1 cellular context compared by ENCODE assay signal in genomic region chr2:233061591-233062446, GRCh38.
TF ChIP-seq lines count a peak whose summit lies in the region.

No MANE protein-coding gene starts in this region.

TF ChIP-seq in HepG2, 621 proteins besides CTCF, POLR2A, EP300 and RAD21 (continued from another document and continues in another):
- no peak for TF ChIP-seq FOXA1 (IDR thresholded peaks at IDR 0.05)
- TF ChIP-seq FOXA1 (CRISPR knock-in tag; IDR thresholded peaks at IDR 0.05), result peak; percentile 93
- TF ChIP-seq ZNF607 (CRISPR knock-in tag; IDR thresholded peaks at IDR 0.05; ENCODE audit: borderline replicate concordance), result peak; percentile 63; the same call in 1 of the 2 replicates
- peak; percentile 81 for TF ChIP-seq ARID5B (CRISPR knock-in tag; IDR thresholded peaks at IDR 0.05)
- peak; percentile 91; the same call in 1 of the 2 replicates for TF ChIP-seq ZNF691 (CRISPR knock-in tag; IDR thresholded peaks at IDR 0.05; ENCODE audit: borderline replicate concordance, low read depth)
- TF ChIP-seq MYPOP (CRISPR knock-in tag; IDR thresholded peaks at IDR 0.05), result peak; percentile 70; the same call in 1 of the 2 replicates
- no peak for TF ChIP-seq HNRNPLL (IDR thresholded peaks at IDR 0.05; ENCODE audit: low read depth, low read length, poor library complexity, severe bottlenecking)
- TF ChIP-seq TMF1 (CRISPR knock-in tag; IDR thresholded peaks at IDR 0.05; ENCODE audit: low read depth), result 0 out of 2 replicates have a peak, but pooled peaks have one; percentile 47
- TF ChIP-seq SRSF1 (optimal IDR thresholded peaks at IDR 0.05; ENCODE audit: low read depth, low read length), result peak; percentile 58
- TF ChIP-seq ARID3A (IDR thresholded peaks at IDR 0.05; ENCODE audit: low read depth, low read length), result 0 out of 2 replicates have a peak, but pooled peaks have one; percentile 6
- 0 out of 2 replicates have a peak, but pooled peaks have one; percentile 89 for TF ChIP-seq ZNF513 (CRISPR knock-in tag; conservative IDR thresholded peaks at IDR 0.05)
- 0 out of 2 replicates have a peak, but pooled peaks have one; percentile 44 for TF ChIP-seq CAMTA2 (CRISPR knock-in tag; IDR thresholded peaks at IDR 0.05; ENCODE audit: borderline replicate concordance)
- no peak for TF ChIP-seq ZNF615 (CRISPR knock-in tag; IDR thresholded peaks at IDR 0.05; ENCODE audit: borderline replicate concordance)
- TF ChIP-seq ZNF572 (CRISPR knock-in tag; IDR thresholded peaks at IDR 0.05), result 0 out of 2 replicates have a peak, but pooled peaks have one; percentile 36
- no peak for TF ChIP-seq ARNT (IDR thresholded peaks at IDR 0.05)
- TF ChIP-seq ZMAT5 (CRISPR knock-in tag; IDR thresholded peaks at IDR 0.05; ENCODE audit: borderline replicate concordance, low read depth), result no peak
- peak; percentile 63 for TF ChIP-seq HNF4A (CRISPR knock-in tag; IDR thresholded peaks at IDR 0.05)
- TF ChIP-seq SAP130 (CRISPR knock-in tag; IDR thresholded peaks at IDR 0.05; ENCODE audit: low read depth), result peak; percentile 98
- TF ChIP-seq, protein P1, sequence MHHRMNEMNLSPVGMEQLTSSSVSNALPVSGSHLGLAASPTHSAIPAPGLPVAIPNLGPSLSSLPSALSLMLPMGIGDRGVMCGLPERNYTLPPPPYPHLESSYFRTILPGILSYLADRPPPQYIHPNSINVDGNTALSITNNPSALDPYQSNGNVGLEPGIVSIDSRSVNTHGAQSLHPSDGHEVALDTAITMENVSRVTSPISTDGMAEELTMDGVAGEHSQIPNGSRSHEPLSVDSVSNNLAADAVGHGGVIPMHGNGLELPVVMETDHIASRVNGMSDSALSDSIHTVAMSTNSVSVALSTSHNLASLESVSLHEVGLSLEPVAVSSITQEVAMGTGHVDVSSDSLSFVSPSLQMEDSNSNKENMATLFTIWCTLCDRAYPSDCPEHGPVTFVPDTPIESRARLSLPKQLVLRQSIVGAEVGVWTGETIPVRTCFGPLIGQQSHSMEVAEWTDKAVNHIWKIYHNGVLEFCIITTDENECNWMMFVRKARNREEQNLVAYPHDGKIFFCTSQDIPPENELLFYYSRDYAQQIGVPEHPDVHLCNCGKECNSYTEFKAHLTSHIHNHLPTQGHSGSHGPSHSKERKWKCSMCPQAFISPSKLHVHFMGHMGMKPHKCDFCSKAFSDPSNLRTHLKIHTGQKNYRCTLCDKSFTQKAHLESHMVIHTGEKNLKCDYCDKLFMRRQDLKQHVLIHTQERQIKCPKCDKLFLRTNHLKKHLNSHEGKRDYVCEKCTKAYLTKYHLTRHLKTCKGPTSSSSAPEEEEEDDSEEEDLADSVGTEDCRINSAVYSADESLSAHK (CRISPR knock-in tag; IDR thresholded peaks at IDR 0.05; ENCODE audit: borderline replicate concordance), result no peak
- TF ChIP-seq ZEB1 (IDR thresholded peaks at IDR 0.05; ENCODE audit: insufficient replicate concordance, low read depth), result peak; percentile 27
- peak; percentile 84; the same call in 1 of the 2 replicates for TF ChIP-seq FOXO1 (CRISPR knock-in tag; IDR thresholded peaks at IDR 0.05)
- TF ChIP-seq ZNF597 (CRISPR knock-in tag; IDR thresholded peaks at IDR 0.05), result no peak
- TF ChIP-seq ZSCAN31 (CRISPR knock-in tag; IDR thresholded peaks at IDR 0.05; ENCODE audit: low read depth), result no peak; the same call in none of the 2 replicates
- TF ChIP-seq ZNF788 (CRISPR knock-in tag; IDR thresholded peaks at IDR 0.05; ENCODE audit: borderline replicate concordance), result peak; percentile 94
- peak; percentile 26; the same call in 1 of the 2 replicates for TF ChIP-seq ZNF563 (CRISPR knock-in tag; IDR thresholded peaks at IDR 0.05)
- peak; percentile 91 for TF ChIP-seq FOXA3 (CRISPR knock-in tag; IDR thresholded peaks at IDR 0.05)
- TF ChIP-seq NR2F2 (IDR thresholded peaks at IDR 0.05; ENCODE audit: borderline replicate concordance, low read depth), result peak; percentile 75; the same call in 1 of the 2 replicates
- TF ChIP-seq ZFP36 (IDR thresholded peaks at IDR 0.05; ENCODE audit: borderline replicate concordance, low read depth, low read length, partially characterized antibody), result no peak
- peak; percentile 67; the same call in 1 of the 2 replicates for TF ChIP-seq NR2C2 (CRISPR knock-in tag; IDR thresholded peaks at IDR 0.05; ENCODE audit: borderline replicate concordance)
- TF ChIP-seq PTBP1 (IDR thresholded peaks at IDR 0.05; ENCODE audit: low read depth, low read length, poor library complexity, severe bottlenecking), result no peak
- TF ChIP-seq MTA3 (CRISPR knock-in tag; IDR thresholded peaks at IDR 0.05), result no peak
- TF ChIP-seq, protein P2, sequence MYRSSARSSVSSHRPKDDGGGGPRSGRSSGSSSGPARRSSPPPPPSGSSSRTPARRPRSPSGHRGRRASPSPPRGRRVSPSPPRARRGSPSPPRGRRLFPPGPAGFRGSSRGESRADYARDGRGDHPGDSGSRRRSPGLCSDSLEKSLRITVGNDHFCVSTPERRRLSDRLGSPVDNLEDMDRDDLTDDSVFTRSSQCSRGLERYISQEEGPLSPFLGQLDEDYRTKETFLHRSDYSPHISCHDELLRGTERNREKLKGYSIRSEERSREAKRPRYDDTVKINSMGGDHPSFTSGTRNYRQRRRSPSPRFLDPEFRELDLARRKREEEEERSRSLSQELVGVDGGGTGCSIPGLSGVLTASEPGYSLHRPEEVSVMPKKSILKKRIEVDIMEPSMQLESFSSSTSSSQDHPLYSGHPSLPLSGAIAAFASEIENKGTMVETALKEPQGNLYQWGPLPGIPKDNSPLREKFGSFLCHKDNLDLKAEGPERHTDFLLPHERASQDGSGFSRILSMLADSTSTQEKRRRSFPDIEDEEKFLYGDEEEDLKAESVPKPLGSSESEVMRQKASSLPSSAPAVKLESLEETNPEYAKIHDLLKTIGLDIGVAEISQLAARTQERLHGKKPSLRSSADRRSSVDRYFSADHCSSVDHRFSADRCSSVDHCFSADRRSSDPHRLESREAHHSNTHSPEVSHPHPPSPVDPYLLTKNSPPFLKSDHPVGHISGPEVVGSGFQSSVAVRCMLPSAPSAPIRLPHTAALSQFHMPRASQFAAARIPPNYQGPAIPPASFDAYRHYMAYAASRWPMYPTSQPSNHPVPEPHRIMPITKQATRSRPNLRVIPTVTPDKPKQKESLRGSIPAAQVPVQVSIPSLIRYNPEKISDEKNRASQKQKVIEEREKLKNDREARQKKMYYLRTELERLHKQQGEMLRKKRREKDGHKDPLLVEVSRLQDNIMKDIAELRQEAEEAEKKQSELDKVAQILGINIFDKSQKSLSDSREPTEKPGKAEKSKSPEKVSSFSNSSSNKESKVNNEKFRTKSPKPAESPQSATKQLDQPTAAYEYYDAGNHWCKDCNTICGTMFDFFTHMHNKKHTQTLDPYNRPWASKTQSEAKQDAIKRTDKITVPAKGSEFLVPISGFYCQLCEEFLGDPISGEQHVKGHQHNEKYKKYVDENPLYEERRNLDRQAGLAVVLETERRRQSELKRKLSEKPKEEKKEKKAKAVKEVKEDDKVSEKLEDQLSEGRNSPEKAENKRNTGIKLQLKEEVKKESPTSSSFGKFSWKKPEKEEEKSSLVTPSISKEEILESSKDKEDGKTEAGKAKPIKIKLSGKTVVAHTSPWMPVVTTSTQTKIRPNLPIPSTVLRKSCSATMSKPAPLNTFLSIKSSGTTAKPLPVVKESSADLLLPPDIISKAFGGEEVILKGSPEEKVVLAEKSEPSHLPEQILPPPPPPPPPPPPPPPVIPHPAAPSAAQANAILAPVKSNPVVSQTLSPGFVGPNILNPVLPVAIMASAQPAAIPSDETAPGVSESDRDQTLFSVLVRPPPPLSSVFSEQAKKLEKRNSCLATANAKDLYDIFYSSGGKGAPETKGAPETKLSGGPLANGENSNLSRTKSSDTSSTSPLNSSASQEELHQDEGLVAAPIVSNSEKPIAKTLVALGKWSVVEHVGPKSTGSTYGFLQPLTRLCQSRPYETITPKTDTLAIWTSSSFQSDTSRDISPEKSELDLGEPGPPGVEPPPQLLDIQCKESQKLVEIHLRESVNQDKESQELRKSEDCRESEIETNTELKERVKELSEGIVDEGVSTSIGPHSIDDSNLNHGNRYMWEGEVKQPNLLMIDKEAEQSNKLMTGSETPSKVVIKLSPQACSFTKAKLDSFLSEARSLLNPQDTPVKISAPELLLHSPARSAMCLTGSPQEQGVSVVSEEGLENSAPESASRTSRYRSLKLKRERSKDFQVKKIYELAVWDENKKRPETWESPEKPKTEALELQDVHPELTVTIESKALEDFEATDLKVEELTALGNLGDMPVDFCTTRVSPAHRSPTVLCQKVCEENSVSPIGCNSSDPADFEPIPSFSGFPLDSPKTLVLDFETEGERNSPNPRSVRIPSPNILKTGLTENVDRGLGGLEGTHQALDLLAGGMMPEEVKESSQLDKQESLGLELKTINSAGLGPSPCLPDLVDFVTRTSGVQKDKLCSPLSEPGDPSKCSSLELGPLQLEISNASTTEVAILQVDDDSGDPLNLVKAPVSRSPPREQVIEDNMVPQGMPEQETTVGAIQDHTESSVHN (CRISPR knock-in tag; IDR thresholded peaks at IDR 0.05), result no peak
- TF ChIP-seq CERS6 (CRISPR knock-in tag; IDR thresholded peaks at IDR 0.05), result no peak
